Comparison of ENCODE assay signal across 19 cellular contexts in genomic region chr4:7201351-7202305, GRCh38. TPM values are rescaled to one million over a fixed set of nuclear protein-coding genes. Genes with fewer than 3 reads are reported as not detected.
DNase-seq lines count a peak whose midpoint lies in the region; ATAC-seq and TF ChIP-seq lines count a peak whose summit lies in the region.
"Had no signal": no experiment of that assay in that cellular context is flagged by ENCODE, and none has a peak within 500 bp of the region (broad histone marks: within the 10 kb centered on the region; RNA-seq: fewer than 3 reads in every experiment).

No MANE protein-coding gene starts in this region.

- TF ChIP-seq CTCF in IMR-90 (conservative IDR thresholded peaks at IDR 0.05; ENCODE audit: low read depth, low read length): no peak
- TF ChIP-seq CTCF in fibroblast of villous mesenchyme (IDR thresholded peaks at IDR 0.05; ENCODE audit: insufficient read depth, low read depth, low read length): no peak
- TF ChIP-seq CTCF in osteoblast (IDR thresholded peaks at IDR 0.05; ENCODE audit: extremely low read depth, low read depth, low read length): no peak

- no peak for TF ChIP-seq POLR2A in IMR-90 (IDR thresholded peaks at IDR 0.05; ENCODE audit: low read depth, low read length)

- in situ Hi-C loops in IMR-90 (cut with MboI; ENCODE audit: low sequenced_read_pairs): no loop called here

- WGBS in IMR-90 (ENCODE audit: extremely low coverage in 2 of 2, insufficient read length in 1 of 2), 2 experiments: 96% methylated on average over 6 of the region's 31 CpGs; no CpG with 5 or more reads in 1 of the 2 experiments

- no peak overlapping the region for H2AK9ac ChIP-seq in IMR-90 (replicated peaks; ENCODE audit: low read depth, low read length, poor library complexity)

- no peak for TF ChIP-seq RAD21 in IMR-90 (IDR thresholded peaks at IDR 0.05; ENCODE audit: low read length)

- DNase-seq in IMR-90 (no peak), fibroblast of villous mesenchyme (ENCODE audit: low read depth) (peak; percentile 12), osteoblast (ENCODE audit: insufficient read length, low spot score, missing footprints) (peak; percentile 89), NCI-H128 (lab: John Stamatoyannopoulos, UW; ENCODE audit: unreplicated experiment) (no peak), retina (no peak), NCI-H2029 treated with DMSO at 0.1 percent for 48 hours (lab: John Stamatoyannopoulos, UW) (no peak), MG63 (no peak)
- DNase-seq: activated CD4-positive, alpha-beta T cell treated with anti-CD3 and anti-CD28 coated beads, Interleukin-2, amount 50 U/mL, for 4 hours; activated naive CD4-positive, alpha-beta T cell treated with anti-CD3 and anti-CD28 coated beads, Interleukin-2, amount 50 U/mL, for 16 hours; CD8-positive, alpha-beta T cell; cortex of kidney; DMS79 treated with DMSO at 0.1 percent for 48 hours; MM.1S; NCI-H187; NCI-H446; stimulated activated naive B cell treated with anti-CD40 and anti-IgM and Interleukin-4, amounts not matched to agents 10 μg/mL and 1 μg/mL and 100 μg/mL, for 72 hours; trophoblast cell had no signal

- peaks cover 22% of the 10 kb centered on the region for H3K4me1 ChIP-seq in ACC112 (ENCODE audit: control insufficient read depth, insufficient read depth, low read length, unreplicated experiment)
- H3K4me1 ChIP-seq in IMR-90 (ENCODE audit: control insufficient read depth, insufficient read depth, low read length): peaks cover 11% of the 10 kb centered on the region
- peaks cover 20% of the 10 kb centered on the region for H3K4me1 ChIP-seq in osteoblast (ENCODE audit: insufficient read depth, low read length)

- no peak overlapping the region for H4K5ac ChIP-seq in IMR-90 (ENCODE audit: low read depth, low read length)

- H3K4me3 ChIP-seq in ACC112 (ENCODE audit: low read depth, low read length) (no peak overlapping the region), IMR-90 (ENCODE audit: insufficient read depth, low read depth, low read length) (no peak overlapping the region), fibroblast of villous mesenchyme (ENCODE audit: low read depth, low read length) (no peak overlapping the region), osteoblast (ENCODE audit: insufficient read depth, low read length) (no peak overlapping the region), MG63 (no peak overlapping the region)

- H3K9me3 ChIP-seq in IMR-90 (ENCODE audit: control insufficient read depth, insufficient read depth, low read length): no peaks in the 10 kb centered on the region
- no peaks in the 10 kb centered on the region for H3K9me3 ChIP-seq in osteoblast (ENCODE audit: low read depth, low read length)
- H3K9me3 ChIP-seq in MG63: no peaks in the 10 kb centered on the region

- no peak overlapping the region for H2AFZ ChIP-seq in ACC112 (ENCODE audit: low read length, unreplicated experiment)
- peak overlapping the region; percentile 45 for H2AFZ ChIP-seq in IMR-90 (replicated peaks; ENCODE audit: low read length, poor library complexity)
- peak overlapping the region; percentile 31 for H2AFZ ChIP-seq in osteoblast (ENCODE audit: low read length)

- no peak overlapping the region for H3K23ac ChIP-seq in IMR-90 (ENCODE audit: low read depth, low read length)

- no peak overlapping the region for H2BK5ac ChIP-seq in IMR-90 (ENCODE audit: low read depth, low read length, poor library complexity, severe bottlenecking)

- CTCF ChIA-PET in IMR-90 (lab: Yijun Ruan, JAX): no interaction called here

- intact Hi-C loops in IMR-90 (cut with micrococcal nuclease): no loop called here

- no peak overlapping the region for H2BK120ac ChIP-seq in IMR-90 (ENCODE audit: low read depth, low read length)

- no peak overlapping the region for H3K4ac ChIP-seq in IMR-90 (ENCODE audit: low read depth, low read length)

- no peak for ATAC-seq in IMR-90 (ENCODE audit: low read depth)
- ATAC-seq: CD8-positive, alpha-beta T cell; stimulated activated naive B cell treated with anti-CD40 and anti-IgM and Interleukin-4, amounts not matched to agents 10 μg/mL and 1 μg/mL and 100 μg/mL, for 72 hours had no signal

- H2AK5ac ChIP-seq in IMR-90 (ENCODE audit: low read depth, low read length): no peak overlapping the region

- H3K79me1 ChIP-seq in IMR-90 (ENCODE audit: low read depth in 1 of 2, low read length in 2 of 2): no peaks in the 10 kb centered on the region

- H3K4me2 ChIP-seq in IMR-90 (ENCODE audit: low read depth, low read length) (no peak overlapping the region), osteoblast (ENCODE audit: insufficient read depth, low read length) (no peak overlapping the region)

- H3K9me1 ChIP-seq in IMR-90 (ENCODE audit: insufficient read depth, low read length): no peaks in the 10 kb centered on the region; the same call in 1 of the 2 replicates

- H4K8ac ChIP-seq in IMR-90 (ENCODE audit: low read depth in 2 of 2, low read length in 2 of 2): no peak overlapping the region

- no TSS peak for BruUV-seq in IMR-90 (replicated peaks; lab: Mats Ljungman, UMichigan)

- H3K27me3 ChIP-seq in ACC112 (ENCODE audit: insufficient read depth, low read length) (no peaks in the 10 kb centered on the region), IMR-90 (ENCODE audit: control insufficient read depth, insufficient read depth, low read length) (peaks cover 5% of the 10 kb centered on the region; the same call in 1 of the 2 replicates), osteoblast (ENCODE audit: insufficient read depth, low read length) (no peaks in the 10 kb centered on the region), MG63 (no peaks in the 10 kb centered on the region)

- H3K9ac ChIP-seq in IMR-90 (ENCODE audit: low read depth, low read length): no peak overlapping the region

- H3K79me2 ChIP-seq in ACC112 (ENCODE audit: control insufficient read depth, insufficient read depth, low read length, unreplicated experiment) (no peaks in the 10 kb centered on the region), osteoblast (ENCODE audit: insufficient read depth, low read length) (no peaks in the 10 kb centered on the region)

- dilution Hi-C loops in IMR-90 (cut with HindIII; ENCODE audit: low sequenced_read_pairs, unreplicated experiment): no loop called here

- H3K14ac ChIP-seq in IMR-90 (replicated peaks; ENCODE audit: low read depth, low read length): no peak overlapping the region

- H2BK20ac ChIP-seq in IMR-90 (ENCODE audit: low read depth, low read length): no peak overlapping the region

- POLR2A ChIA-PET in IMR-90 (lab: Charles Lee; ENCODE audit: unreplicated experiment): no interaction called here

- H3K36me3 ChIP-seq in ACC112 (ENCODE audit: insufficient read depth, low read length): no peaks in the 10 kb centered on the region
- no peaks in the 10 kb centered on the region for H3K36me3 ChIP-seq in IMR-90 (ENCODE audit: control insufficient read depth, insufficient read depth, low read length)
- H3K36me3 ChIP-seq in osteoblast (ENCODE audit: insufficient read depth, low read length): no peaks in the 10 kb centered on the region
- no peaks in the 10 kb centered on the region for H3K36me3 ChIP-seq in MG63

- no peak overlapping the region for H2BK15ac ChIP-seq in IMR-90 (ENCODE audit: low read depth, low read length)

- no peaks in the 10 kb centered on the region for H4K20me1 ChIP-seq in IMR-90 (ENCODE audit: insufficient read depth, low read length)
- H4K20me1 ChIP-seq in osteoblast (ENCODE audit: insufficient read depth, low read length): no peaks in the 10 kb centered on the region

- H3K27ac ChIP-seq in ACC112 (ENCODE audit: low read depth, low read length) (peak overlapping the region; percentile 24; the same call in 1 of the 2 replicates), IMR-90 (ENCODE audit: insufficient read depth, low read length) (no peak overlapping the region), osteoblast (ENCODE audit: low read depth, low read length) (no peak overlapping the region)
- H3K27ac ChIP-seq: epithelial cell of prostate had no signal

- H3K18ac ChIP-seq in IMR-90 (ENCODE audit: low read depth, low read length): no peak overlapping the region

- no peak overlapping the region for H3K56ac ChIP-seq in IMR-90 (ENCODE audit: extremely low read depth, insufficient read depth, low read length)

- no peak overlapping the region for H4K91ac ChIP-seq in IMR-90 (ENCODE audit: insufficient read depth, low read depth, low read length)

TF ChIP-seq in IMR-90, 13 proteins besides CTCF, POLR2A, EP300 and RAD21:
- TF ChIP-seq CEBPB (IDR thresholded peaks at IDR 0.05; ENCODE audit: low read depth, low read length): no peak
- TF ChIP-seq ELK1 (IDR thresholded peaks at IDR 0.05; ENCODE audit: borderline replicate concordance, low read depth, low read length): no peak
- TF ChIP-seq CHD1 (IDR thresholded peaks at IDR 0.05; ENCODE audit: low read depth, low read length): no peak
- no peak for TF ChIP-seq MAZ (IDR thresholded peaks at IDR 0.05; ENCODE audit: borderline replicate concordance, low read depth, low read length)
- no peak for TF ChIP-seq RFX5 (IDR thresholded peaks at IDR 0.05; ENCODE audit: low read depth, low read length)
TF ChIP-seq in IMR-90: peak in this region for 0.

RNA-seq across cellular contexts. Expression of gene SORCS2, which starts 9.3 kb away (rescaled TPM):
- total RNA-seq in IMR-90 (2012; rRNA removed): 0.28 and 0.36 TPM in 2 replicates
- polyA plus RNA-seq in IMR-90 (2012; rRNA removed): 0.62 and 0.67 TPM in 2 replicates
- polyA plus RNA-seq in IMR-90 (2012; cell fraction: cytosol; rRNA removed): 0.22 and 0.70 TPM in 2 replicates
- 0.76 and 0.77 TPM in 2 replicates for polyA plus RNA-seq in IMR-90 (2012; cell fraction: nucleus; rRNA removed; ENCODE audit: low replicate concordance)
- under 0.01 TPM in 2 replicates for total RNA-seq in fibroblast of villous mesenchyme
- 9.0 and 11.5 TPM in 2 replicates for total RNA-seq in osteoblast
- 0.25 and 1.5 TPM in 2 replicates for total RNA-seq in MG63 (2014; rRNA removed; shearing (Covaris generic); ENCODE audit: low replicate concordance)
- total RNA-seq: CD8-positive, alpha-beta T cell had no signal

Comparison
In these comparisons a context has a peak if more than half of its experiments do, and no peak if none do; other contexts are left out.
1. DNase-seq: peak in fibroblast of villous mesenchyme (single experiment) and osteoblast (single experiment); none in IMR-90 (single experiment), NCI-H128 (single experiment), retina (single experiment), NCI-H2029 treated with DMSO at 0.1 percent for 48 hours (single experiment) and MG63 (single experiment).